In genomic region chr1:63418101-63418500, GRCh38 we compare ENCODE assay signal across 36 cellular contexts.
"Had no signal": no experiment of that assay in that cellular context is flagged by ENCODE, and none has a peak within 500 bp of the region (broad histone marks: within the 10 kb centered on the region; RNA-seq: fewer than 3 reads in every experiment).

No MANE protein-coding gene starts in this region.

- H3K27ac Mint-ChIP-seq: activated CD4-positive, alpha-beta memory T cell treated with anti-CD3 and anti-CD28 coated beads for 36 hours; activated CD4-positive, alpha-beta T cell treated with anti-CD3 and anti-CD28 coated beads for 36 hours; activated CD4-positive, alpha-beta T cell treated with anti-CD3 and anti-CD28 coated beads, Interleukin-2, amount 10 ng/mL, durations not matched to agents 7 days and 5 days; activated CD8-positive, alpha-beta T cell treated with anti-CD3 and anti-CD28 coated beads for 36 hours; activated naive CD4-positive, alpha-beta T cell treated with anti-CD3 and anti-CD28 coated beads for 36 hours; activated naive CD4-positive, alpha-beta T cell treated with anti-CD3 and anti-CD28 coated beads, Interleukin-2, amount 50 U/mL, for 72 hours; activated naive CD8-positive, alpha-beta T cell treated with anti-CD3 and anti-CD28 coated beads for 36 hours; activated T-cell treated with anti-CD3 and anti-CD28 coated beads, Interleukin-2, amount 50 U/mL, for 72 hours; activated T-helper 1 cell treated with anti-CD3 and anti-CD28 coated beads, Interleukin-12 subunit alpha, Interleukin-12 subunit beta, Interleukin-2, Interleukin-4 antibody, amounts not matched to agents 30 ng/mL and 10 ng/mL and 1 ng/mL, durations not matched to agents 14 hours and 24 hours and 36 hours; activated T-helper 17 cell treated with anti-CD3 and anti-CD28 coated beads, Interleukin-2, amount 50 U/mL, for 72 hours; T-cell; T-helper 2 cell treated with Interferon-gamma antibody and Interleukin-4, amounts not matched to agents 5 μg/mL and 100 μg/mL, for 36 hours had no signal

- H3K27me3 Mint-ChIP-seq: activated CD4-positive, alpha-beta memory T cell treated with anti-CD3 and anti-CD28 coated beads for 36 hours; activated CD4-positive, alpha-beta T cell treated with anti-CD3 and anti-CD28 coated beads for 36 hours; activated CD4-positive, alpha-beta T cell treated with anti-CD3 and anti-CD28 coated beads, Interleukin-2, amount 10 ng/mL, durations not matched to agents 7 days and 5 days; activated CD8-positive, alpha-beta T cell treated with anti-CD3 and anti-CD28 coated beads for 36 hours; activated naive CD8-positive, alpha-beta T cell treated with anti-CD3 and anti-CD28 coated beads for 36 hours; activated T-helper 17 cell treated with anti-CD3 and anti-CD28 coated beads, Interleukin-2, amount 50 U/mL, for 72 hours; T-cell had no signal

- FAIRE-seq: astrocyte, TTC549 had no signal

- H3K9me3 Mint-ChIP-seq: activated CD4-positive, alpha-beta memory T cell treated with anti-CD3 and anti-CD28 coated beads for 36 hours; activated CD4-positive, alpha-beta T cell treated with anti-CD3 and anti-CD28 coated beads, Interleukin-2, amount 10 ng/mL, durations not matched to agents 7 days and 5 days; activated CD8-positive, alpha-beta T cell treated with anti-CD3 and anti-CD28 coated beads for 36 hours; activated naive CD4-positive, alpha-beta T cell treated with anti-CD3 and anti-CD28 coated beads for 36 hours; activated naive CD4-positive, alpha-beta T cell treated with anti-CD3 and anti-CD28 coated beads, Interleukin-2, amount 50 U/mL, for 72 hours; activated naive CD8-positive, alpha-beta T cell treated with anti-CD3 and anti-CD28 coated beads for 36 hours; activated T-cell treated with anti-CD3 and anti-CD28 coated beads, Interleukin-2, amount 50 U/mL, for 4 hours; activated T-cell treated with anti-CD3 and anti-CD28 coated beads, Interleukin-2, amount 50 U/mL, for 72 hours; activated T-helper 1 cell treated with anti-CD3 and anti-CD28 coated beads, Interleukin-12 subunit alpha, Interleukin-12 subunit beta, Interleukin-2, Interleukin-4 antibody, amounts not matched to agents 30 ng/mL and 10 ng/mL and 1 ng/mL, durations not matched to agents 14 hours and 24 hours and 36 hours; activated T-helper 17 cell treated with anti-CD3 and anti-CD28 coated beads, Interleukin-2, amount 50 U/mL, for 72 hours; T-cell; T-helper 2 cell treated with Interferon-gamma antibody and Interleukin-4, amounts not matched to agents 5 μg/mL and 100 μg/mL, for 36 hours had no signal

- H3K4me3 Mint-ChIP-seq: activated CD4-positive, alpha-beta memory T cell treated with anti-CD3 and anti-CD28 coated beads for 36 hours; activated CD4-positive, alpha-beta T cell treated with anti-CD3 and anti-CD28 coated beads for 36 hours; activated CD4-positive, alpha-beta T cell treated with anti-CD3 and anti-CD28 coated beads, Interleukin-2, amount 10 ng/mL, durations not matched to agents 7 days and 5 days; activated CD8-positive, alpha-beta T cell treated with anti-CD3 and anti-CD28 coated beads for 36 hours; activated naive CD4-positive, alpha-beta T cell treated with anti-CD3 and anti-CD28 coated beads for 36 hours; activated naive CD8-positive, alpha-beta T cell treated with anti-CD3 and anti-CD28 coated beads for 36 hours; activated T-cell treated with anti-CD3 and anti-CD28 coated beads, Interleukin-2, amount 50 U/mL, for 4 hours; activated T-cell treated with anti-CD3 and anti-CD28 coated beads, Interleukin-2, amount 50 U/mL, for 72 hours; activated T-helper 1 cell treated with anti-CD3 and anti-CD28 coated beads, Interleukin-12 subunit alpha, Interleukin-12 subunit beta, Interleukin-2, Interleukin-4 antibody, amounts not matched to agents 30 ng/mL and 10 ng/mL and 1 ng/mL, durations not matched to agents 14 hours and 24 hours and 36 hours; activated T-helper 17 cell treated with anti-CD3 and anti-CD28 coated beads, Interleukin-2, amount 50 U/mL, for 72 hours; T-cell; T-helper 2 cell treated with Interferon-gamma antibody and Interleukin-4, amounts not matched to agents 5 μg/mL and 100 μg/mL, for 36 hours had no signal

- H3K4me1 Mint-ChIP-seq: activated CD4-positive, alpha-beta T cell treated with anti-CD3 and anti-CD28 coated beads for 36 hours; activated CD4-positive, alpha-beta T cell treated with anti-CD3 and anti-CD28 coated beads, Interleukin-2, amount 10 ng/mL, durations not matched to agents 7 days and 5 days; activated naive CD8-positive, alpha-beta T cell treated with anti-CD3 and anti-CD28 coated beads for 36 hours; T-cell had no signal

- DNase-seq: activated CD4-positive, alpha-beta memory T cell treated with anti-CD3 and anti-CD28 coated beads for 36 hours; activated CD4-positive, alpha-beta T cell treated with anti-CD3 and anti-CD28 coated beads for 1 hour; activated CD4-positive, alpha-beta T cell treated with anti-CD3 and anti-CD28 coated beads for 36 hours; activated CD4-positive, alpha-beta T cell treated with anti-CD3 and anti-CD28 coated beads for 48 hours; activated CD4-positive, alpha-beta T cell treated with anti-CD3 and anti-CD28 coated beads, Interleukin-2, amount 10 ng/mL, durations not matched to agents 7 days and 5 days; activated CD4-positive, alpha-beta T cell treated with anti-CD3 and anti-CD28 coated beads, Interleukin-2, amount 50 U/mL, for 4 hours; activated CD4-positive, CD25-positive, alpha-beta regulatory T cell; activated CD8-positive, alpha-beta memory T cell treated with anti-CD3 and anti-CD28 coated beads, Interleukin-2, amount 50 U/mL, for 4 hours; activated CD8-positive, alpha-beta T cell treated with anti-CD3 and anti-CD28 coated beads for 36 hours; activated effector memory CD4-positive, alpha-beta T cell treated with anti-CD3 and anti-CD28 coated beads, Interleukin-2, amount 50 U/mL, for 16 hours; activated gamma-delta T cell treated with Interleukin-2 at 50 U/mL for 16 hours; activated naive CD4-positive, alpha-beta T cell; activated naive CD4-positive, alpha-beta T cell treated with anti-CD3 and anti-CD28 coated beads for 36 hours; activated naive CD4-positive, alpha-beta T cell treated with anti-CD3 and anti-CD28 coated beads, Interleukin-2, amount 50 U/mL, for 16 hours; activated naive CD8-positive, alpha-beta T cell treated with anti-CD3 and anti-CD28 coated beads for 36 hours; activated T-cell treated with anti-CD3 and anti-CD28 coated beads for 4 hours; activated T-cell treated with anti-CD3 and anti-CD28 coated beads, Interleukin-2, amount 50 U/mL, for 1 hour; activated T-cell treated with anti-CD3 and anti-CD28 coated beads, Interleukin-2, amount 50 U/mL, for 4 hours; activated T-cell treated with anti-CD3 and anti-CD28 coated beads, Interleukin-2, amount 50 U/mL, for 72 hours; adrenal gland; amniotic stem cell; aorta; body of pancreas; brain microvascular endothelial cell; central memory CD4-positive, alpha-beta T cell; T-cell; T-helper 2 cell; T-helper 9 cell had no signal

- H3K9me3 ChIP-seq: adrenal gland, body of pancreas, breast epithelium had no signal

- ATAC-seq: activated CD4-positive, alpha-beta T cell treated with anti-CD3 and anti-CD28 coated beads for 36 hours; activated CD4-positive, CD25-positive, alpha-beta regulatory T cell treated with anti-CD3 and anti-CD28 coated beads, Interleukin-2, amount 50 U/mL, for 24 hours; activated CD8-positive, alpha-beta T cell treated with anti-CD3 and anti-CD28 coated beads for 36 hours; activated naive CD4-positive, alpha-beta T cell treated with anti-CD3 and anti-CD28 coated beads, Interleukin-2, amount 50 U/mL, for 72 hours; activated T-cell treated with anti-CD3 and anti-CD28 coated beads, Interleukin-2, amount 50 U/mL, for 4 hours; activated T-cell treated with anti-CD3 and anti-CD28 coated beads, Interleukin-2, amount 50 U/mL, for 72 hours; activated T-helper 17 cell treated with anti-CD3 and anti-CD28 coated beads, Interleukin-2, amount 50 U/mL, for 72 hours; body of pancreas; T-cell had no signal
